Comparison of ENCODE assay signal across 1 cellular context in genomic region chr10:100301123-100301522, GRCh38.
TF ChIP-seq lines count a peak whose summit lies in the region.

No MANE protein-coding gene starts in this region.

TF ChIP-seq in WTC11, 78 proteins besides CTCF, POLR2A, EP300 and RAD21 (continued from another document):
- TF ChIP-seq NFE2L1 (CRISPR knock-in tag; IDR thresholded peaks at IDR 0.05) = 0 out of 2 replicates have a peak, but pooled peaks have one; percentile 50
- TF ChIP-seq USF2 (CRISPR knock-in tag; IDR thresholded peaks at IDR 0.05) = peak; percentile 67
- TF ChIP-seq ETV6 (CRISPR knock-in tag; IDR thresholded peaks at IDR 0.05) = peak; percentile 61; the same call in 1 of the 2 replicates
- peak; percentile 84; the same call in 1 of the 2 replicates for TF ChIP-seq ESRRA (CRISPR knock-in tag; IDR thresholded peaks at IDR 0.05; ENCODE audit: borderline replicate concordance)
- TF ChIP-seq FOXK1 (CRISPR knock-in tag; IDR thresholded peaks at IDR 0.05) = peak; percentile 90
